In the genomic region with DNA sequence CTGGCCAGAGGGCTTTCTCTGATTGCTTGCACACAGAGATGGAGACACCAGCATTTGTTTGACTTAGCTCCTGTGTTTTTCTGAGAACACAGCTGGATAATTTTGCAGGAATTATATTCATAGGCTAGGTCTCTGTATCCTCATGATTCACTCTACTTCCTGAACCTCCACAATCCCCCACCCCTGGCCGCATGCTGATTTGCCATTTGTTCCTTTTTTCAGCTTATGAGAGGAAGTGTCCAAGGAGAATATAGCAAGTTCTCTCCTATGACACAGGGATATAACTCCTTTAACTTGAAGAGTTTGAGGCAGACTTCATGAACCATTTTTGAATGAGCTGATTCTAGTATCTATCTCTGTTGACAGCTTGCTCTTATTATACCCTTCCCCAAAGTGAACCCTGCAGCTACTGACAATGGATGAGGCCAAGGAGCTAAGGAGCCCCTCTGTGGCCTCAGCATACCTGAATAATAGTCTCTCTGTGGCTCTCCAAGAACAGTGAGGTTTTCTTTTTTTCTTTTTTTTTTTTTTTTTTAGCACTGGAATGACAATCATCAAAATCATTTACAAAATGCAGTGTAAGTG, we compare ENCODE assay signal across 29 cellular contexts. TPM values are rescaled to one million over a fixed set of nuclear protein-coding genes. Genes with fewer than 3 reads are reported as not detected.
DNase-seq lines count a peak whose midpoint lies in the region; ATAC-seq, FAIRE-seq and TF ChIP-seq lines count a peak whose summit lies in the region.
"Had no signal": no experiment of that assay in that cellular context is flagged by ENCODE, and none has a peak within 500 bp of the region (broad histone marks: within the 10 kb centered on the region; RNA-seq: fewer than 3 reads in every experiment).

No MANE protein-coding gene starts in this region.

- FAIRE-seq in K562 (lab: Jason Lieb, UNC) (no peak), GM19239 (lab: Jason Lieb, UNC) (no peak)
- FAIRE-seq: colon, pancreas had no signal

- H3K27ac ChIP-seq in GM23338 (ENCODE audit: low read depth) (no peak overlapping the region), K562 (ENCODE audit: extremely low read depth, low read depth, low read length) (no peak overlapping the region), lung (ENCODE audit: low read depth in 1 of 2, low read length in 1 of 2) (no peak overlapping the region), adrenal gland (no peak overlapping the region), esophagus muscularis mucosa (replicated peaks in 1 of 4) (no peak overlapping the region)
- H3K27ac ChIP-seq: brain microvascular endothelial cell, HL-60, pancreas, upper lobe of right lung had no signal

- POLR2A ChIA-PET in K562 (lab: Yijun Ruan, JAX) = interaction anchor here (0.7 kb wide), 2 partner anchors 10 to 38 kb away, joined by 3 to 4 read pairs; no protein-coding TSS in a partner anchor

- H3K4me3 ChIP-seq in GM23338 = no peak overlapping the region
- no peak overlapping the region for H3K4me3 ChIP-seq in K562
- H3K4me3 ChIP-seq in lung = no peak overlapping the region
- no peak overlapping the region for H3K4me3 ChIP-seq in adrenal gland
- no peak overlapping the region for H3K4me3 ChIP-seq in esophagus muscularis mucosa
- H3K4me3 ChIP-seq: pancreas, upper lobe of right lung had no signal

- no peak for TF ChIP-seq RAD21 in K562 (CRISPR knock-in tag; conservative IDR thresholded peaks at IDR 0.05 in 1 of 2, IDR thresholded peaks at IDR 0.05 in 1 of 2)

- H3K27me3 ChIP-seq in GM23338 (ENCODE audit: insufficient read depth) (no peaks in the 10 kb centered on the region), K562 (ENCODE audit: control insufficient read depth in 2 of 2, insufficient read depth in 2 of 2, low read length in 2 of 2) (no peaks in the 10 kb centered on the region), lung (ENCODE audit: control insufficient read depth, insufficient read depth) (no peaks in the 10 kb centered on the region), adrenal gland (no peaks in the 10 kb centered on the region), esophagus muscularis mucosa (no peaks in the 10 kb centered on the region)
- H3K27me3 ChIP-seq: brain microvascular endothelial cell, pancreas, upper lobe of right lung had no signal

- no peak for TF ChIP-seq CTCF in GM23338 (conservative IDR thresholded peaks at IDR 0.05; ENCODE audit: low read depth in 2 of 2)
- TF ChIP-seq CTCF in K562 (IDR thresholded peaks at IDR 0.05 in 2 of 3, conservative IDR thresholded peaks at IDR 0.05 in 1 of 3; ENCODE audit: insufficient read depth in 2 of 3, low read depth in 1 of 3, low read length in 3 of 3) = no peak
- no peak for TF ChIP-seq CTCF in lung (IDR thresholded peaks at IDR 0.05; ENCODE audit: control extremely low read depth, extremely low read depth)
- no peak for TF ChIP-seq CTCF in adrenal gland (IDR thresholded peaks at IDR 0.05)
- TF ChIP-seq CTCF in esophagus muscularis mucosa (IDR thresholded peaks at IDR 0.05) = no peak

- H3K9me1 ChIP-seq in K562 (ENCODE audit: control insufficient read depth, insufficient read depth, low read length) = no peaks in the 10 kb centered on the region

- TF ChIP-seq EP300 in K562 (IDR thresholded peaks at IDR 0.05; ENCODE audit: low read length) = no peak
- TF ChIP-seq EP300 in esophagus muscularis mucosa (IDR thresholded peaks at IDR 0.05) = no peak

- no TSS peak for BruUV-seq in K562 (replicated peaks; lab: Mats Ljungman, UMichigan)

- peaks cover 2% of the 10 kb centered on the region for H3K27me3 Mint-ChIP-seq in GM23338 (ENCODE audit: insufficient read depth, low read depth, poor library complexity)

- H2AFZ ChIP-seq in GM23338 = peak overlapping the region; percentile 53
- peak overlapping the region; percentile 41 for H2AFZ ChIP-seq in K562 (ENCODE audit: low read depth, low read length)

- WGBS in K562 (ENCODE audit: insufficient coverage, low coverage, missing lambda C conversion rate) = 0% methylated on average over 1 of the region's 1 CpG
- WGBS in lung, 2 donors = 27 to 64% methylated on average over 1 of the region's 1 CpG
- WGBS in adrenal gland, 4 donors = 43 to 64% (median 51%) methylated on average over 1 of the region's 1 CpG
- 76% methylated on average over 1 of the region's 1 CpG for WGBS in esophagus muscularis mucosa

- DNase-seq in GM23338 (ENCODE audit: low spot score) = no peak
- DNase-seq in NCI-H146 treated with DMSO at 0.1 percent for 48 hours (lab: John Stamatoyannopoulos, UW; ENCODE audit: unreplicated experiment) = peak; percentile 4
- no peak for DNase-seq in K562 (ENCODE audit: extremely low read depth in 1 of 4, low spot score in 3 of 4)
- DNase-seq in lung (ENCODE audit: low spot score) = no peak
- no peak for DNase-seq in GM19239 (ENCODE audit: insufficient read length, low spot score)
- no peak for DNase-seq in AML-193 (lab: John Stamatoyannopoulos, UW)
- no peak for DNase-seq in adrenal gland
- DNase-seq in esophagus muscularis mucosa (ENCODE audit: extremely low spot score) = no peak
- DNase-seq: ACHN; activated CD4-positive, alpha-beta memory T cell treated with anti-CD3 and anti-CD28 coated beads for 36 hours; activated CD4-positive, CD25-positive, alpha-beta regulatory T cell; activated gamma-delta T cell; activated T-cell treated with anti-CD3 and anti-CD28 coated beads for 4 hours; brain microvascular endothelial cell; C1 segment of cervical spinal cord; EL; GOT3; MV-4-11; NCI-H2029 treated with DMSO at 0.1 percent for 48 hours; NCI-H446; pancreas; T-helper 17 cell; upper lobe of right lung had no signal

- H3K9me3 Mint-ChIP-seq in GM23338 = no peaks in the 10 kb centered on the region
- H3K9me3 Mint-ChIP-seq: activated CD4-positive, alpha-beta memory T cell treated with anti-CD3 and anti-CD28 coated beads for 36 hours; natural killer cell treated with Interleukin-12 subunit alpha and Interleukin-12 subunit beta and Interleukin-15 and Interleukin-18, amount 100 ng/mL, for 72 hours had no signal

- in situ Hi-C loops in K562 (cut with MboI) = loop anchor here (10.0 kb wide), 1 partner anchor 267 kb away; no protein-coding TSS in a partner anchor

- H3K4me1 ChIP-seq in GM23338 (ENCODE audit: insufficient read depth) (peaks cover 20% of the 10 kb centered on the region), K562 (replicated peaks in 1 of 2; ENCODE audit: control insufficient read depth in 2 of 2, insufficient read depth in 2 of 2, low read length in 2 of 2) (peaks cover 4 to 26% of the 10 kb centered on the region in 2 experiments; a peak in 4 of 5 replicates), lung (ENCODE audit: control insufficient read depth in 2 of 2, insufficient read depth in 2 of 2, low read length in 2 of 2) (peaks cover 1 to 4% of the 10 kb centered on the region in 2 donors), adrenal gland (replicated peaks in 1 of 2) (no peaks in the 10 kb centered on the region), esophagus muscularis mucosa (peaks cover 4 to 21% (median 15%) of the 10 kb centered on the region in 4 donors)
- H3K4me1 ChIP-seq: pancreas, upper lobe of right lung had no signal

- H3K36me3 Mint-ChIP-seq in GM23338 (ENCODE audit: low read depth) = no peaks in the 10 kb centered on the region; the same call in 2 of the 3 replicates
- H3K36me3 Mint-ChIP-seq: activated CD4-positive, alpha-beta memory T cell treated with anti-CD3 and anti-CD28 coated beads for 36 hours; IgD-negative memory B cell; natural killer cell treated with Interleukin-12 subunit alpha and Interleukin-12 subunit beta and Interleukin-15 and Interleukin-18, amount 100 ng/mL, for 72 hours had no signal

- H3K4me3 Mint-ChIP-seq in GM23338 = no peak overlapping the region
- H3K4me3 Mint-ChIP-seq: activated CD4-positive, alpha-beta memory T cell treated with anti-CD3 and anti-CD28 coated beads for 36 hours; IgD-negative memory B cell; natural killer cell treated with Interleukin-12 subunit alpha and Interleukin-12 subunit beta and Interleukin-15 and Interleukin-18, amount 100 ng/mL, for 72 hours; T-helper 17 cell had no signal

- ATAC-seq in GM23338 (peak; percentile 96), K562 (no peak), lung (ENCODE audit: insufficient read depth, low FRiP score) (peak; percentile 9)
- ATAC-seq: natural killer cell treated with Interleukin-12 subunit alpha and Interleukin-12 subunit beta and Interleukin-15 and Interleukin-18, amount 100 ng/mL, for 72 hours; Panc1; pancreas; sciatic nerve; T-helper 17 cell; upper lobe of right lung had no signal

- H3K36me3 ChIP-seq in GM23338 (ENCODE audit: insufficient read depth) (no peaks in the 10 kb centered on the region), K562 (ENCODE audit: control insufficient read depth, insufficient read depth, low read length) (peaks cover 25% of the 10 kb centered on the region), lung (ENCODE audit: control insufficient read depth in 2 of 2, insufficient read depth in 2 of 2, low read length in 2 of 2) (peaks cover 3 to 6% of the 10 kb centered on the region in 2 donors), adrenal gland (replicated peaks in 1 of 2) (no peaks in the 10 kb centered on the region), esophagus muscularis mucosa (peaks cover 8 to 33% (median 11%) of the 10 kb centered on the region in 4 donors)
- H3K36me3 ChIP-seq: brain microvascular endothelial cell, pancreas had no signal

- H3K79me2 ChIP-seq in GM23338 (replicated peaks; ENCODE audit: insufficient read depth) = no peaks in the 10 kb centered on the region
- peaks cover 45% of the 10 kb centered on the region for H3K79me2 ChIP-seq in K562 (ENCODE audit: control insufficient read depth, insufficient read depth, low read length)

- CTCF ChIA-PET in K562 (lab: Yijun Ruan, JAX; ENCODE audit: low intra/inter-chr PET ratio) = no interaction called here

- H3K4me2 ChIP-seq in GM23338 = no peak overlapping the region
- no peak overlapping the region; the same call in 1 of the 2 replicates for H3K4me2 ChIP-seq in K562 (ENCODE audit: insufficient read depth, low read length)

- peaks cover 10% of the 10 kb centered on the region for H3K9me2 ChIP-seq in GM23338 (ENCODE audit: insufficient read depth)

- H3K9ac ChIP-seq in K562 (ENCODE audit: insufficient read depth in 1 of 2, low read depth in 2 of 2, low read length in 2 of 2) = no peak overlapping the region; a peak in 1 of 4 replicates

- no peaks in the 10 kb centered on the region for H3F3A ChIP-seq in GM23338 (replicated peaks; ENCODE audit: low read depth)

- intact Hi-C loops in K562 (cut with micrococcal nuclease) (loop anchor here (10.0 kb wide), 1 partner anchor 257 kb away; no protein-coding TSS in a partner anchor), adrenal gland (cut with DNase I) (no loop called here), esophagus muscularis mucosa (cut with DNase I) (no loop called here)

- no peaks in the 10 kb centered on the region for H4K20me1 ChIP-seq in GM23338 (replicated peaks; ENCODE audit: insufficient read depth)
- no peaks in the 10 kb centered on the region for H4K20me1 ChIP-seq in K562 (replicated peaks; ENCODE audit: control insufficient read depth, insufficient read depth, low read length)

- peaks cover 28% of the 10 kb centered on the region for H3K4me1 Mint-ChIP-seq in GM23338
- H3K4me1 Mint-ChIP-seq: IgD-negative memory B cell had no signal

- 0 out of 2 replicates have a peak overlapping the region, but pooled peaks have one; percentile 30 for H3K27ac Mint-ChIP-seq in GM23338
- H3K27ac Mint-ChIP-seq: activated CD4-positive, alpha-beta memory T cell treated with anti-CD3 and anti-CD28 coated beads for 36 hours; IgD-negative memory B cell; natural killer cell treated with Interleukin-12 subunit alpha and Interleukin-12 subunit beta and Interleukin-15 and Interleukin-18, amount 100 ng/mL, for 72 hours; T-helper 17 cell had no signal

- TF ChIP-seq POLR2A in K562 (conservative IDR thresholded peaks at IDR 0.05) = no peak
- no peak for TF ChIP-seq POLR2A in adrenal gland (IDR thresholded peaks at IDR 0.05)
- TF ChIP-seq POLR2A in esophagus muscularis mucosa (IDR thresholded peaks at IDR 0.05; ENCODE audit: low read depth) = no peak

- H3K9me3 ChIP-seq in K562 (replicated peaks; ENCODE audit: control insufficient read depth, insufficient read depth, low read depth, low read length) (no peaks in the 10 kb centered on the region), lung (ENCODE audit: control insufficient read depth in 2 of 2, insufficient read depth in 1 of 2, low read length in 1 of 2) (no peaks in the 10 kb centered on the region), adrenal gland (replicated peaks in 1 of 3) (no peaks in the 10 kb centered on the region), esophagus muscularis mucosa (no peaks in the 10 kb centered on the region)
- H3K9me3 ChIP-seq: pancreas, upper lobe of right lung had no signal

RNA-seq across cellular contexts. Expression of a gene that starts 15.4 kb away (rescaled TPM):
- total RNA-seq in GM23338 (2014; rRNA removed; shearing (Covaris generic)) = 0.07 TPM in 1 of 2 replicates, not detected in the other
- 0.15 TPM in 1 of 2 replicates, not detected in the other for polyA plus RNA-seq in GM23338 (2016; fragmentation: Nextera tagmentation; extraction: Ambion mirVana)
- total RNA-seq in K562 (2011; cell fraction: chromatin; rRNA removed; ENCODE audit: low replicate concordance) = 11.7 and 16.8 TPM in 2 replicates
- 12.2 and 13.9 TPM in 2 replicates for total RNA-seq in K562 (2011; cell fraction: nucleolus; rRNA removed)
- 12.6 and 12.7 TPM in 2 replicates for total RNA-seq in K562 (2011; cell fraction: nucleoplasm; rRNA removed)
- 65.1 and 71.8 TPM in 2 replicates for total RNA-seq in K562 (2014; rRNA removed)
- 81.0 and 86.4 TPM in 2 replicates for total RNA-seq in K562 (2014; rRNA removed; fragmentation: Illumina TruSeq; extraction: Trizol)
- total RNA-seq in K562 (2015; rRNA removed; fragmentation: Illumina TruSeq; extraction: Trizol) = 87.7 and 92.4 TPM in 2 replicates
- 70.5 and 74.6 TPM in 2 replicates for total RNA-seq in K562 (2021)
- polyA plus RNA-seq in K562 (2011; rRNA removed) = 29.3 and 43.5 TPM in 2 replicates
- polyA plus RNA-seq in K562 (2011; cell fraction: cytosol; rRNA removed) = 22.5 and 40.5 TPM in 2 replicates
- 14.2 and 19.0 TPM in 2 replicates for polyA plus RNA-seq in K562 (2011; cell fraction: nucleus; rRNA removed)
- 44.5 and 64.1 TPM in 2 replicates for polyA plus RNA-seq in K562 (2012)
- 66.6 and 73.8 TPM in 2 replicates for polyA plus RNA-seq in K562 (2014; fragmentation: Illumina TruSeq; extraction: Trizol)
- polyA plus RNA-seq in K562 (2014; fragmentation: Nextera tagmentation; extraction: Ambion mirVana) = 10 to 100 TPM; 20.6 to 31.5 TPM
- polyA plus RNA-seq in K562 (2014; rRNA removed) = 63.4 and 69.0 TPM in 2 replicates
- polyA minus RNA-seq in K562 (2011; rRNA and poly(A)+ RNA removed) = 31.3 and 39.1 TPM in 2 replicates
- polyA minus RNA-seq in K562 (2011; cell fraction: cytosol; rRNA and poly(A)+ RNA removed) = 23.3 and 34.4 TPM in 2 replicates
- polyA minus RNA-seq in K562 (2011; cell fraction: nucleus; rRNA and poly(A)+ RNA removed) = 26.5 and 38.9 TPM in 2 replicates
- 100 to 1,000 TPM; 141 to 160 TPM for total RNA-seq in lung
- 10 to 100 TPM; 55.1 to 67.5 TPM for polyA plus RNA-seq in lung
- 10 to 100 TPM; 17.5 to 41.9 (median 30.0) TPM for total RNA-seq in adrenal gland
- 10 to 100 TPM; 11.9 to 16.8 (median 14.4) TPM for polyA plus RNA-seq in adrenal gland
- total RNA-seq in esophagus muscularis mucosa = 100 to 1,000 TPM in 3 of 4 donors, 10 to 100 TPM in 1; 90.6 to 179 (median 120) TPM
- total RNA-seq: activated CD4-positive, alpha-beta memory T cell treated with anti-CD3 and anti-CD28 coated beads for 36 hours; natural killer cell treated with Interleukin-12 subunit alpha and Interleukin-12 subunit beta and Interleukin-15 and Interleukin-18, amount 100 ng/mL, for 72 hours had no signal

Comparison
In these comparisons a context has a peak if more than half of its experiments do, and no peak if none do; other contexts are left out.
1. RNA of a gene that starts 15.4 kb away (total RNA-seq): 141 to 160 TPM in lung, 90.6 to 179 TPM in esophagus muscularis mucosa, 11.7 to 92.4 TPM in K562 and 17.5 to 41.9 TPM in adrenal gland; 0.07 TPM in GM23338; every median in the first group is over 10 times any median in the second.